Comparison of ENCODE assay signal across 8 cellular contexts in genomic region chr1:165257969-165258459, GRCh38.
DNase-seq lines count a peak whose midpoint lies in the region; ATAC-seq, FAIRE-seq and TF ChIP-seq lines count a peak whose summit lies in the region.

No MANE protein-coding gene starts in this region.

- H3K4me2 ChIP-seq in keratinocyte (ENCODE audit: control insufficient read depth, extremely low read depth, insufficient read depth, low read depth, low read length): no peak overlapping the region

- H2AFZ ChIP-seq in keratinocyte (ENCODE audit: control insufficient read depth, low read length): no peak overlapping the region

- peak; percentile 43 for FAIRE-seq in keratinocyte (lab: Jason Lieb, UNC)

- TF ChIP-seq CTCF in Panc1 (IDR thresholded peaks at IDR 0.05): peak; percentile 76
- TF ChIP-seq CTCF in brain microvascular endothelial cell (IDR thresholded peaks at IDR 0.05; ENCODE audit: low read depth, low read length, missing control alignments): peak; percentile 54
- TF ChIP-seq CTCF in keratinocyte (optimal IDR thresholded peaks at IDR 0.05 in 1 of 3, IDR thresholded peaks at IDR 0.05 in 1 of 3, conservative IDR thresholded peaks at IDR 0.05 in 1 of 3; ENCODE audit: extremely low read depth in 1 of 3, insufficient read depth in 2 of 3, low read length in 3 of 3): peak; percentile 81 to 85 (median 85)

- intact Hi-C loops in Panc1 (cut with micrococcal nuclease; ENCODE audit: unreplicated experiment): loop anchor here (2.0 kb wide), 1 partner anchor 111 kb away; no protein-coding TSS in a partner anchor

- DNase-seq in DMS53 (lab: John Stamatoyannopoulos, UW): peak; percentile 95
- peak; percentile 19 for DNase-seq in LHCN-M2 (ENCODE audit: low read depth)
- DNase-seq in Panc1 (ENCODE audit: low read depth, low spot score): peak; percentile 20
- DNase-seq in brain microvascular endothelial cell: peak; percentile 16
- peak; percentile 15 for DNase-seq in keratinocyte (ENCODE audit: low read depth, low spot score)
- peak; percentile 8 to 12 for DNase-seq in stimulated activated CD8-positive, alpha-beta memory T cell treated with anti-CD3 and anti-CD28 coated beads, Interleukin-15, amount 100 ng/mL, for 48 hours (ENCODE audit: low read depth in 2 of 2)

- no peak overlapping the region for H3K27ac ChIP-seq in Panc1 (ENCODE audit: low read length)
- no peak overlapping the region for H3K27ac ChIP-seq in brain microvascular endothelial cell
- no peak overlapping the region for H3K27ac ChIP-seq in keratinocyte (ENCODE audit: control insufficient read depth, insufficient read depth, low read length)

- no peak overlapping the region for H3K9ac ChIP-seq in keratinocyte (ENCODE audit: control insufficient read depth, extremely low read depth, insufficient read depth, low read length)

- H3K27me3 ChIP-seq in Panc1 (ENCODE audit: control insufficient read depth, insufficient read depth, low read length): 0 out of 2 replicates have a peak, but pooled peaks cover 3% of the 10 kb centered on the region
- no peaks in the 10 kb centered on the region for H3K27me3 ChIP-seq in brain microvascular endothelial cell (replicated peaks)
- no peaks in the 10 kb centered on the region for H3K27me3 ChIP-seq in keratinocyte (ENCODE audit: control insufficient read depth, extremely low read depth, insufficient read depth, low read length)

- dilution Hi-C loops in keratinocyte (cut with MboI; ENCODE audit: extremely low pct_ligation_motif_present, low sequenced_read_pairs): no loop called here

- no peaks in the 10 kb centered on the region for H3K79me2 ChIP-seq in keratinocyte (ENCODE audit: control insufficient read depth, insufficient read depth, low read length)

- no peaks in the 10 kb centered on the region for H3K9me1 ChIP-seq in keratinocyte (ENCODE audit: control insufficient read depth, extremely low read depth, insufficient read depth, low read length)

- H3K4me3 ChIP-seq in Panc1 (ENCODE audit: low read depth in 2 of 2, low read length in 2 of 2): no peak overlapping the region
- no peak overlapping the region for H3K4me3 ChIP-seq in brain microvascular endothelial cell (ENCODE audit: low read depth, low read length)
- no peak overlapping the region for H3K4me3 ChIP-seq in keratinocyte (ENCODE audit: control insufficient read depth in 2 of 3, extremely low read depth in 1 of 3, insufficient read depth in 2 of 3, low read depth in 1 of 3, low read length in 3 of 3)

- BruUV-seq in Panc1 (replicated peaks; lab: Mats Ljungman, UMichigan): no TSS peak

- in situ Hi-C loops in Panc1 (cut with HindIII; ENCODE audit: low pct_unique_long_range_greater_than_20kb, low sequenced_read_pairs) (no loop called here), brain microvascular endothelial cell (cut with HindIII; ENCODE audit: low pct_ligation_motif_present, low sequenced_read_pairs) (no loop called here)

- peak; percentile 88 for ATAC-seq in GM21381 (IDR thresholded peaks at IDR 0.05; ENCODE audit: unreplicated experiment)
- no peak; the same call in 1 of the 2 replicates for ATAC-seq in Panc1
- ATAC-seq in HG02571 (IDR thresholded peaks at IDR 0.05; ENCODE audit: unreplicated experiment): no peak

- POLR2A ChIA-PET in Panc1 (lab: Charles Lee): no interaction called here

- H3K36me3 ChIP-seq in Panc1 (ENCODE audit: control insufficient read depth, insufficient read depth, low read length) (no peaks in the 10 kb centered on the region), brain microvascular endothelial cell (replicated peaks) (no peaks in the 10 kb centered on the region), keratinocyte (ENCODE audit: control insufficient read depth in 2 of 2, extremely low read depth in 1 of 2, insufficient read depth in 2 of 2, low read length in 2 of 2) (no peaks in the 10 kb centered on the region)

- H4K20me1 ChIP-seq in keratinocyte (ENCODE audit: control insufficient read depth, extremely low read depth, insufficient read depth, low read length): no peaks in the 10 kb centered on the region

- H3K9me3 ChIP-seq in Panc1 (ENCODE audit: control insufficient read depth, insufficient read depth, low read depth, low read length) (no peaks in the 10 kb centered on the region), keratinocyte (ENCODE audit: control insufficient read depth, low read depth, low read length) (no peaks in the 10 kb centered on the region)

- CTCF ChIA-PET in Panc1 (lab: Charles Lee): interaction anchor here (0.6 to 1.2 kb wide), 3 partner anchors 109 to 335 kb away, joined by 3 to 4 read pairs (median 3); no protein-coding TSS in a partner anchor

- H3K4me1 ChIP-seq in Panc1 (ENCODE audit: control insufficient read depth, insufficient read depth, low read length): no peaks in the 10 kb centered on the region
- no peaks in the 10 kb centered on the region for H3K4me1 ChIP-seq in keratinocyte (ENCODE audit: control insufficient read depth, extremely low read depth, insufficient read depth, low read length)

Comparison
In these comparisons a context has a peak if more than half of its experiments do, and no peak if none do; other contexts are left out.
1. DNase-seq: peak in every context shown above with its lines; median percentile 95 in DMS53; 20 in Panc1; 19 in LHCN-M2; 16 in brain microvascular endothelial cell; 15 in keratinocyte; 10 in stimulated activated CD8-positive, alpha-beta memory T cell treated with anti-CD3 and anti-CD28 coated beads, Interleukin-15, amount 100 ng/mL, for 48 hours.